ENCODE assay signal across 8 cellular contexts in the genomic region with DNA sequence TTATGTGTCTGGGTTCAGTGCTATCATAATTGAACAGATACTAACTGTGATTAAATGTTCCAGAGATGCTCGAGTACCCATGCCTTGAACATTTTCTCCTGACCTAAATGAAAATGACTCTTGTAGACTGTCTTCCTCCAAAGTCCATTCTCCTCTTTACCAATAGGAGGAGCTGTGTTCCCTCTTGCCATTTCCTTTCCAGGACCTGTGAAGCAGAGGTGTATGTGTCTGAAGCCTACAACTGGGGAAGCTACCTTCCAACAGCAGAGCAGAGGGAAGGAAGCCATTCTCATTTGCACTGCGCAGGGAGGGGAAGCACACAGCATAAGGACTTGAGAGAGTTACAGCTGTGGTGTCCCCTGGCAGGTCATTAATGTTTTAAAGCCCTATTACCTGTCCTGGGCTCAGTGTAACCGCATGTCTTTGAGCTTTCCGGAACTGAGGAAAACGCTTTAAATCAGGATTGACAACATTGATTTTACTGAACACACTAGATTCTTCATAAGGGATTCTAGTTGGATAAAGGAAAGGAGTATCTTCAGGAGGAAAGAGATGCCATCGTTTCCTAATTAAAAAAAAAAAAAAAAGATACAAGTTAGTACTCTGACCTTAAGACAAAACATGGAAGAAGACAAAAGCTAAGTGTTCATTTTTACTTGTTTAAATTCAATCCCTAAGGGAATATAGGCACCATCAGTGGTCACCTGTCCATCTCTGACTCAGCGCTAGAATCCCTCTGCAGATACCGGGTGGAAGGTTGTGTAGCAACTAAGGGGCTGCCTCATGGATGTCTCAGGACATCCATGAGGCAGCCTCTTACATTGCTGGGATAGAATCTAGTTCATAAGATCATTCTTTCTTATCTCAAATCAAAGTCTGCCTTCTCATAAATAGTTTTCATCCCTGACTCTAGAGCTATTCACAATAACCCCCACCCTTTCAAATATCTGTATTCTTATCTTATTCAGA. TPM values are rescaled to one million over a fixed set of nuclear protein-coding genes. Genes with fewer than 3 reads are reported as not detected.
DNase-seq lines count a peak whose midpoint lies in the region; ATAC-seq and TF ChIP-seq lines count a peak whose summit lies in the region.

No MANE protein-coding gene starts in this region.

- H3K79me2 ChIP-seq in DOHH2 (ENCODE audit: control insufficient read depth, low read length) (no peaks in the 10 kb centered on the region), GM23248 (ENCODE audit: insufficient read depth) (no peaks in the 10 kb centered on the region)

- no peaks in the 10 kb centered on the region for H3K9me3 ChIP-seq in DOHH2 (ENCODE audit: control insufficient read depth, insufficient read depth, low read length)
- H3K9me3 ChIP-seq in GM23248 (ENCODE audit: low read depth), result no peaks in the 10 kb centered on the region
- no peaks in the 10 kb centered on the region for H3K9me3 ChIP-seq in spleen

- no peaks in the 10 kb centered on the region for H3F3A ChIP-seq in DOHH2 (ENCODE audit: control insufficient read depth, insufficient read depth)
- H3F3A ChIP-seq in GM23248 (ENCODE audit: insufficient read depth), result no peaks in the 10 kb centered on the region; the same call in 1 of the 2 replicates

- H4K20me1 ChIP-seq in DOHH2 (ENCODE audit: control insufficient read depth, insufficient read depth, low read depth, low read length) (no peaks in the 10 kb centered on the region), GM23248 (ENCODE audit: insufficient read depth) (no peaks in the 10 kb centered on the region)

- no peak overlapping the region for H2AFZ ChIP-seq in GM23248

- ATAC-seq in foreskin keratinocyte, result peak; percentile 81

- TF ChIP-seq CTCF in DOHH2 (IDR thresholded peaks at IDR 0.05; ENCODE audit: low read depth, low read length, poor library complexity, severe bottlenecking) (peak; percentile 77), foreskin keratinocyte (conservative IDR thresholded peaks at IDR 0.05) (peak; percentile 94), spleen (IDR thresholded peaks at IDR 0.05 in 8 of 11, conservative IDR thresholded peaks at IDR 0.05 in 3 of 11) (peak; percentile 31 to 83 (median 66))

- H3K4me2 ChIP-seq in DOHH2 (ENCODE audit: low read length) (no peak overlapping the region), GM23248 (ENCODE audit: unreplicated experiment) (no peak overlapping the region)

- intact Hi-C loops in spleen (cut with DNase I; ENCODE audit: low total_unique reads), result no loop called here

- no peak for TF ChIP-seq POLR2A in spleen (IDR thresholded peaks at IDR 0.05)

- no peaks in the 10 kb centered on the region for H3K27me3 ChIP-seq in DOHH2 (ENCODE audit: control insufficient read depth, low read length)
- H3K27me3 ChIP-seq in GM23248 (replicated peaks; ENCODE audit: insufficient read depth), result no peaks in the 10 kb centered on the region
- no peaks in the 10 kb centered on the region for H3K27me3 ChIP-seq in foreskin keratinocyte
- no peaks in the 10 kb centered on the region for H3K27me3 ChIP-seq in spleen (replicated peaks in 1 of 7)

- H3K9ac ChIP-seq in GM23248, result no peak overlapping the region

- peaks cover 30% of the 10 kb centered on the region for H3K36me3 ChIP-seq in DOHH2 (ENCODE audit: control insufficient read depth, low read length)
- no peaks in the 10 kb centered on the region for H3K36me3 ChIP-seq in GM23248 (ENCODE audit: low read depth)
- H3K36me3 ChIP-seq in spleen, result peaks cover 2 to 95% (median 22%) of the 10 kb centered on the region in 6 donors

- 86% methylated on average over 8 of the region's 8 CpGs for WGBS in GM23248 (ENCODE audit: low coverage in 1 of 2, low lambda C conversion rate in 2 of 2, missing lambda C conversion rate in 2 of 2), 2 experiments
- WGBS in spleen, 5 donors, result 82 to 94% (median 83%) methylated on average over 8 of the region's 8 CpGs

- H3K27ac ChIP-seq in DOHH2 (ENCODE audit: low read depth, low read length) (no peak overlapping the region), GM23248 (no peak overlapping the region), foreskin keratinocyte (no peak overlapping the region), spleen (peak overlapping the region in 1 of 8 donors; percentile 37)

- in situ Hi-C loops in GM23248 (cut with MboI) (no loop called here), SK-MEL-5 (cut with HindIII; ENCODE audit: low pct_unique_long_range_greater_than_20kb, low sequenced_read_pairs) (no loop called here)

- no peaks in the 10 kb centered on the region for H3K9me2 ChIP-seq in DOHH2 (replicated peaks; ENCODE audit: control insufficient read depth, low read length)
- no peaks in the 10 kb centered on the region for H3K9me2 ChIP-seq in GM23248 (ENCODE audit: insufficient read depth)

- DNase-seq in GM23248 (peak; percentile 60), SK-MEL-5 (ENCODE audit: low read depth, low spot score) (peak; percentile 79), foreskin keratinocyte (peak; percentile 33 to 69), spleen (no peak), amniotic stem cell (lab: John Stamatoyannopoulos, UW) (no peak), DMS79 (lab: John Stamatoyannopoulos, UW) (no peak)
- no peak for DNase-seq in activated CD8-positive, alpha-beta memory T cell treated with anti-CD3 and anti-CD28 coated beads, Interleukin-2, amount 50 U/mL, for 48 hours

- H3K4me1 ChIP-seq in DOHH2 (ENCODE audit: control insufficient read depth, low read length) (peaks cover 5% of the 10 kb centered on the region; the same call in 1 of the 2 replicates), GM23248 (ENCODE audit: insufficient read depth) (peaks cover 10% of the 10 kb centered on the region; the same call in 1 of the 2 replicates), foreskin keratinocyte (no peaks in the 10 kb centered on the region), spleen (peaks cover 0 to 40% (median 3%) of the 10 kb centered on the region in 6 donors)

- H3K4me3 ChIP-seq in DOHH2 (ENCODE audit: low read length) (no peak overlapping the region), GM23248 (no peak overlapping the region), spleen (no peak overlapping the region)

RNA-seq across cellular contexts. Expression of gene HSPBAP1, which starts 38.5 kb away (rescaled TPM):
- total RNA-seq in GM23248 (2014; rRNA removed; shearing (Covaris generic)), result 2.0 and 4.0 TPM in 2 replicates
- polyA plus RNA-seq in GM23248 (2016; fragmentation: Nextera tagmentation; extraction: Ambion mirVana) (4.3 and 4.7 TPM in 2 replicates), foreskin keratinocyte (4.3 and 5.3 TPM in 2 replicates), spleen (10 to 100 TPM; 16.9 to 26.3 (median 17.0) TPM)
- total RNA-seq in SK-MEL-5 (2014; rRNA removed; shearing (Covaris generic)), result 21.1 and 25.5 TPM in 2 replicates
- polyA plus RNA-seq in SK-MEL-5 (2015; cell fraction: cytosol; rRNA removed), result 10.1 and 12.2 TPM in 2 replicates
- 69.1 and 73.0 TPM in 2 replicates for polyA plus RNA-seq in SK-MEL-5 (2015; cell fraction: nucleus; rRNA removed)
- total RNA-seq in foreskin keratinocyte (5.9 and 7.1 TPM in 2 replicates), spleen (10 to 100 TPM; 17.8 to 42.9 (median 23.8) TPM)

RNA-seq across cellular contexts. Expression of gene SLC49A4, which starts 39.7 kb away (rescaled TPM):
- 18.0 and 24.6 TPM in 2 replicates for total RNA-seq in GM23248 (2014; rRNA removed; shearing (Covaris generic))
- polyA plus RNA-seq in GM23248 (2016; fragmentation: Nextera tagmentation; extraction: Ambion mirVana), result 13.3 and 13.8 TPM in 2 replicates
- 40.2 and 42.1 TPM in 2 replicates for total RNA-seq in SK-MEL-5 (2014; rRNA removed; shearing (Covaris generic))
- polyA plus RNA-seq in SK-MEL-5 (2015; cell fraction: cytosol; rRNA removed), result 31.3 and 33.4 TPM in 2 replicates
- polyA plus RNA-seq in SK-MEL-5 (2015; cell fraction: nucleus; rRNA removed), result 6.7 and 16.2 TPM in 2 replicates
- total RNA-seq in foreskin keratinocyte, result 15.0 and 15.6 TPM in 2 replicates
- 10.1 and 11.3 TPM in 2 replicates for polyA plus RNA-seq in foreskin keratinocyte
- total RNA-seq in spleen, result 10 to 100 TPM; 10.2 to 31.8 (median 16.7) TPM
- polyA plus RNA-seq in spleen, result 1 to 10 TPM; 1.3 to 1.5 (median 1.4) TPM

Comparison
In these comparisons a context has a peak if more than half of its experiments do, and no peak if none do; other contexts are left out.
1. DNase-seq: peak in GM23248 (single experiment), SK-MEL-5 (single experiment) and foreskin keratinocyte (2 of 2); none in spleen (single experiment), activated CD8-positive, alpha-beta memory T cell treated with anti-CD3 and anti-CD28 coated beads, Interleukin-2, amount 50 U/mL, for 48 hours (single experiment), amniotic stem cell (single experiment) and DMS79 (single experiment).
2. Peak in every context shown above with its lines, with median percentiles within 50 percentile points of each other: CTCF ChIP-seq.